ENCODE assay signal across 25 cellular contexts in the genomic region with DNA sequence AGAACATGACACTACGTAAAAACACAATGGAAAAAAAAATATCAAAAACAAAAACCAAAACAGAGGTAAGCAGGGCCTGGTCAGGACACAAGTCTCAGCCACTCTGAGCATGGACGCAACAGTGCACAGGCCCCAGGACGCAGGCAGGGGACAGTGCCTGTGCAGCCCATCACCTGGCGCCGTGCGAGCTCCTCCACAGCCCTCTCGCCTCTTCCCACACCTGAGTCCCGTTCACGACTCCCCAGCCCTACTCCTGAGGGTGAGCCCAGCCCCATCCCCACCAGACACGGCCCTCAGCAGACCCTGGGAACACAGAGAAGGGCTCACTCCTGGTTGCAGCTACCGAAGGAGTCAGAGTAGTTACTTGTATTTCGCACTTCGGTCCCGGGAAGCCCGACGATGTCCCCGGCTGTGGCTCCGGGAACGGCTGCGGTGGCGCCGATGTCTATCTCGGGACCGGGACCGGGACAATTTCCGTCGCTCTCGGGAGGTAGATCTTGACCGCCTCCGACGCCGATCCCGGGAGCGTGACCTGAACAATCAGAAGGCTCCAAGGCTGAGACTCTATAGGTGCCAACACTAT. TPM values are rescaled to one million over a fixed set of nuclear protein-coding genes. Genes with fewer than 3 reads are reported as not detected.
DNase-seq lines count a peak whose midpoint lies in the region; ATAC-seq, FAIRE-seq and TF ChIP-seq lines count a peak whose summit lies in the region.
"Had no signal": no experiment of that assay in that cellular context is flagged by ENCODE, and none has a peak within 500 bp of the region (broad histone marks: within the 10 kb centered on the region; RNA-seq: fewer than 3 reads in every experiment).

No MANE protein-coding gene starts in this region.

- H3K9me3 ChIP-seq in GM12878 (replicated peaks; ENCODE audit: control insufficient read depth, insufficient read depth, low read length), result no peaks in the 10 kb centered on the region
- H3K9me3 ChIP-seq in lower lobe of right lung, result no peaks in the 10 kb centered on the region
- no peaks in the 10 kb centered on the region for H3K9me3 ChIP-seq in upper lobe of left lung
- H3K9me3 ChIP-seq: BE2C had no signal

- H3K4me2 ChIP-seq in GM12878 (ENCODE audit: control insufficient read depth, insufficient read depth), result no peak overlapping the region
- H3K4me2 ChIP-seq: KMS-11 had no signal

- ATAC-seq in GM12878 (no peak), lower lobe of right lung (peak; percentile 22 to 27), upper lobe of left lung (ENCODE audit: low FRiP score in 2 of 2) (peak; percentile 12 to 44), GM18498 (IDR thresholded peaks at IDR 0.05; ENCODE audit: unreplicated experiment) (no peak)
- ATAC-seq: PC-3 had no signal

- H3K36me3 ChIP-seq in H7 (replicated peaks; ENCODE audit: control insufficient read depth, insufficient read depth, low read length) (peaks cover 40% of the 10 kb centered on the region), GM12878 (ENCODE audit: control insufficient read depth in 2 of 2, insufficient read depth in 2 of 2, low read length in 1 of 2) (peaks cover 17 to 23% of the 10 kb centered on the region in 2 experiments), lower lobe of right lung (peaks cover 76% of the 10 kb centered on the region), upper lobe of left lung (peaks cover 41 to 76% (median 74%) of the 10 kb centered on the region in 4 donors)

- TF ChIP-seq RAD21 in GM12878 (IDR thresholded peaks at IDR 0.05; ENCODE audit: insufficient read depth, low read depth, low read length), result no peak

- DNase-seq in H7 (peak; percentile 47), GM12878 (ENCODE audit: low read depth, low spot score) (no peak), lower lobe of right lung (no peak), upper lobe of left lung (peak in 1 of 2 donors; percentile 81), globus pallidus (ENCODE audit: low spot score) (no peak), EL (no peak)
- DNase-seq: BE2C, H9, HFFc6, MV-4-11, NCI-H1694, NCI-H2081 treated with DMSO at 0.1 percent for 48 hours, NCI-H2171 treated with DMSO at 0.1 percent for 48 hours, NCI-H524 treated with DMSO at 0.1 percent for 48 hours, NCI-H82, PC-3, SHP77, SW 1271 had no signal

- CTCF ChIA-PET in GM12878 (lab: Yijun Ruan, JAX), result interaction anchor here (1.5 to 1.6 kb wide), 2 partner anchors 82 to 171 kb away, joined by 3 to 5 read pairs; no protein-coding TSS in a partner anchor

- intact Hi-C loops in GM12878 (cut with micrococcal nuclease; ENCODE audit: unreplicated experiment) (no loop called here), lower lobe of right lung (cut with DNase I) (no loop called here)

- H3K4me3 ChIP-seq in H7 (ENCODE audit: insufficient read depth, low read depth, low read length) (no peak overlapping the region), GM12878 (no peak overlapping the region), lower lobe of right lung (no peak overlapping the region), upper lobe of left lung (no peak overlapping the region)
- H3K4me3 ChIP-seq: SK-N-MC had no signal

- H3K4me1 ChIP-seq in GM12878 (ENCODE audit: control insufficient read depth, insufficient read depth, low read length), result no peaks in the 10 kb centered on the region
- no peaks in the 10 kb centered on the region for H3K4me1 ChIP-seq in lower lobe of right lung
- no peaks in the 10 kb centered on the region for H3K4me1 ChIP-seq in upper lobe of left lung
- H3K4me1 ChIP-seq: BE2C had no signal

- no peaks in the 10 kb centered on the region for H4K20me1 ChIP-seq in GM12878 (ENCODE audit: control insufficient read depth, insufficient read depth)

- TF ChIP-seq POLR2A in GM12878 (IDR thresholded peaks at IDR 0.05; ENCODE audit: low read depth, low read length) (peak; percentile 47; the same call in 1 of the 2 replicates), upper lobe of left lung (IDR thresholded peaks at IDR 0.05) (no peak)

- in situ Hi-C loops in GM12878 (cut with MboI), result no loop called here

- TSS peak; percentile 43 for BruUV-seq in GM12878 (replicated peaks; lab: Mats Ljungman, UMichigan)

- no peak for TF ChIP-seq CTCF in GM12878 (IDR thresholded peaks at IDR 0.05 in 2 of 3, conservative IDR thresholded peaks at IDR 0.05 in 1 of 3; ENCODE audit: control insufficient read depth in 2 of 3, extremely low read depth in 1 of 3, insufficient read depth in 1 of 3, low read depth in 3 of 3, low read length in 3 of 3)
- no peak for TF ChIP-seq CTCF in lower lobe of right lung (IDR thresholded peaks at IDR 0.05)
- no peak for TF ChIP-seq CTCF in upper lobe of left lung (IDR thresholded peaks at IDR 0.05)

- no peak overlapping the region for H2AFZ ChIP-seq in GM12878 (ENCODE audit: control insufficient read depth, low read depth, low read length)

- H3K27me3 ChIP-seq in H7 (ENCODE audit: control insufficient read depth, insufficient read depth, low read length), result no peaks in the 10 kb centered on the region
- no peaks in the 10 kb centered on the region for H3K27me3 ChIP-seq in GM12878 (replicated peaks in 1 of 2; ENCODE audit: control insufficient read depth in 2 of 2, insufficient read depth in 2 of 2, low read length in 1 of 2)
- no peaks in the 10 kb centered on the region for H3K27me3 ChIP-seq in lower lobe of right lung (ENCODE audit: low read depth)
- no peaks in the 10 kb centered on the region for H3K27me3 ChIP-seq in upper lobe of left lung
- H3K27me3 ChIP-seq: BE2C had no signal

- H3K9ac ChIP-seq in GM12878 (ENCODE audit: control insufficient read depth, insufficient read depth, low read length), result no peak overlapping the region
- H3K9ac ChIP-seq: KMS-11 had no signal

- FAIRE-seq in GM12878 (lab: Jason Lieb, UNC), result no peak

- TF ChIP-seq EP300 in GM12878 (IDR thresholded peaks at IDR 0.05; ENCODE audit: borderline replicate concordance in 1 of 2, control insufficient read depth in 1 of 2, low read depth in 2 of 2, low read length in 2 of 2) (no peak), upper lobe of left lung (IDR thresholded peaks at IDR 0.05) (no peak)

- POLR2A ChIA-PET in GM12878 (lab: Charles Lee), result no interaction called here

- RAD21 ChIA-PET in GM12878 (lab: Charles Lee; ENCODE audit: unreplicated experiment), result no interaction called here

- WGBS in GM12878 (ENCODE audit: insufficient coverage, insufficient replicate concordance, low lambda C conversion rate, missing lambda C conversion rate), result 97% methylated on average over 34 of the region's 34 CpGs
- WGBS in upper lobe of left lung, 2 donors, result 95 to 96% methylated on average over 24 to 34 of the region's 34 CpGs

- H3K79me2 ChIP-seq in GM12878 (ENCODE audit: control insufficient read depth, insufficient read depth, low read length), result no peaks in the 10 kb centered on the region

- SMC1A ChIA-PET in GM12878 (lab: Charles Lee; ENCODE audit: uncharacterized antibody, unreplicated experiment), result interaction anchor here (0.6 to 0.7 kb wide), 2 partner anchors 39 to 93 kb away, joined by 3 read pairs; no protein-coding TSS in a partner anchor

- H3K27ac ChIP-seq in GM12878 (ENCODE audit: control insufficient read depth, insufficient read depth) (no peak overlapping the region), lower lobe of right lung (no peak overlapping the region), upper lobe of left lung (no peak overlapping the region)
- H3K27ac ChIP-seq: HL-60, KMS-11, SK-N-MC had no signal

RNA-seq across cellular contexts. Expression of a gene that starts 9.4 kb away (rescaled TPM):
- 0.59 and 1.6 TPM in 2 replicates for total RNA-seq in H7 (2014; rRNA removed; shearing (Covaris generic))
- total RNA-seq in GM12878 (2013; cell fraction: nucleolus; rRNA removed), result not detected in 2 replicates
- total RNA-seq in GM12878 (2014; rRNA removed) (not detected in 2 replicates), GM12878 (2014; rRNA removed; fragmentation: Illumina TruSeq; extraction: Trizol) (not detected in 2 replicates), GM12878 (2021) (not detected in 2 replicates), lower lobe of right lung (not detected), upper lobe of left lung (not detected)
- polyA plus RNA-seq in GM12878 (2011; ENCODE audit: low read depth), result not detected
- polyA plus RNA-seq in GM12878 (2011; rRNA removed) (not detected in 2 replicates), GM12878 (2014; fragmentation: Illumina TruSeq; extraction: Trizol) (not detected in 2 replicates), GM12878 (2014; fragmentation: Nextera tagmentation; extraction: Ambion mirVana) (not detected), GM12878 (2014; rRNA removed) (not detected in 2 replicates), GM12878 (2016; fragmentation: Nextera tagmentation; extraction: Ambion mirVana) (not detected)
- 0.18 TPM in 1 of 2 replicates, not detected in the other for polyA plus RNA-seq in GM12878 (2011; cell fraction: cytosol; rRNA removed)
- polyA plus RNA-seq in GM12878 (2011; cell fraction: nucleus; rRNA removed), result not detected in 2 replicates
- polyA plus RNA-seq in GM12878 (2012), result not detected in 2 replicates
- not detected in 2 replicates for polyA minus RNA-seq in GM12878 (2011; rRNA and poly(A)+ RNA removed)
- not detected in 2 replicates for polyA minus RNA-seq in GM12878 (2011; cell fraction: cytosol; rRNA and poly(A)+ RNA removed)
- polyA minus RNA-seq in GM12878 (2011; cell fraction: nucleus; rRNA and poly(A)+ RNA removed), result not detected in 2 replicates
- total RNA-seq: PC-3, RPMI7951 had no signal

RNA-seq across cellular contexts. Expression of a gene that starts 13.2 kb away (rescaled TPM):
- not detected in 2 replicates for total RNA-seq in H7 (2014; rRNA removed; shearing (Covaris generic))
- not detected in 2 replicates for total RNA-seq in GM12878 (2013; cell fraction: nucleolus; rRNA removed)
- total RNA-seq in GM12878 (2014; rRNA removed) (0.28 TPM in 1 of 2 replicates, not detected in the other), GM12878 (2014; rRNA removed; fragmentation: Illumina TruSeq; extraction: Trizol) (not detected in 2 replicates), GM12878 (2021) (1.9 and 2.4 TPM in 2 replicates), lower lobe of right lung (217 TPM), upper lobe of left lung (100 to 1,000 TPM in 3 of 6 donors, 10 to 100 TPM in 2, not detected in 1; 52.7 to 591 (median 286) TPM)
- polyA plus RNA-seq in GM12878 (2011; ENCODE audit: low read depth), result not detected
- polyA plus RNA-seq in GM12878 (2011; rRNA removed) (0.63 and 3.5 TPM in 2 replicates), GM12878 (2014; fragmentation: Illumina TruSeq; extraction: Trizol) (not detected in 2 replicates), GM12878 (2014; fragmentation: Nextera tagmentation; extraction: Ambion mirVana) (under 1 TPM in 1 of 2 experiments, not detected in 1; 0.33 TPM), GM12878 (2014; rRNA removed) (0.32 and 0.83 TPM in 2 replicates), GM12878 (2016; fragmentation: Nextera tagmentation; extraction: Ambion mirVana) (not detected)
- 13.0 and 16.9 TPM in 2 replicates for polyA plus RNA-seq in GM12878 (2011; cell fraction: cytosol; rRNA removed)
- 10.8 and 15.8 TPM in 2 replicates for polyA plus RNA-seq in GM12878 (2011; cell fraction: nucleus; rRNA removed)
- 1.2 TPM in 1 of 2 replicates, not detected in the other for polyA plus RNA-seq in GM12878 (2012)
- 4.2 and 6.9 TPM in 2 replicates for polyA minus RNA-seq in GM12878 (2011; rRNA and poly(A)+ RNA removed)
- 10.0 TPM in 1 of 2 replicates, not detected in the other for polyA minus RNA-seq in GM12878 (2011; cell fraction: cytosol; rRNA and poly(A)+ RNA removed)
- polyA minus RNA-seq in GM12878 (2011; cell fraction: nucleus; rRNA and poly(A)+ RNA removed), result 2.4 and 3.0 TPM in 2 replicates
- total RNA-seq: HFFc6, HT1080, PC-3, RPMI7951 had no signal

RNA-seq across cellular contexts. Expression of a gene that starts 17.0 kb away (rescaled TPM):
- not detected in 2 replicates for total RNA-seq in H7 (2014; rRNA removed; shearing (Covaris generic))
- not detected in 2 replicates for total RNA-seq in GM12878 (2013; cell fraction: nucleolus; rRNA removed)
- total RNA-seq in GM12878 (2014; rRNA removed) (not detected in 2 replicates), GM12878 (2014; rRNA removed; fragmentation: Illumina TruSeq; extraction: Trizol) (not detected in 2 replicates), GM12878 (2021) (0.48 and 0.92 TPM in 2 replicates), lower lobe of right lung (232 TPM), upper lobe of left lung (1,000 to 10,000 TPM in 1 of 6 donors, 100 to 1,000 TPM in 3, 10 to 100 TPM in 2; 40.1 to 1,032 (median 301) TPM)
- polyA plus RNA-seq in GM12878 (2011; ENCODE audit: low read depth), result not detected
- polyA plus RNA-seq in GM12878 (2011; rRNA removed) (0.30 TPM in 1 of 2 replicates, not detected in the other), GM12878 (2014; fragmentation: Illumina TruSeq; extraction: Trizol) (not detected in 2 replicates), GM12878 (2014; fragmentation: Nextera tagmentation; extraction: Ambion mirVana) (not detected), GM12878 (2014; rRNA removed) (0.25 TPM in 1 of 2 replicates, not detected in the other), GM12878 (2016; fragmentation: Nextera tagmentation; extraction: Ambion mirVana) (under 1 TPM in 1 of 2 experiments, not detected in 1; 0.96 TPM)
- polyA plus RNA-seq in GM12878 (2011; cell fraction: cytosol; rRNA removed), result 0.88 and 1.3 TPM in 2 replicates
- 1.6 and 2.2 TPM in 2 replicates for polyA plus RNA-seq in GM12878 (2011; cell fraction: nucleus; rRNA removed)
- polyA plus RNA-seq in GM12878 (2012), result 0.66 TPM in 1 of 2 replicates, not detected in the other
- polyA minus RNA-seq in GM12878 (2011; rRNA and poly(A)+ RNA removed), result not detected in 2 replicates
- 8.8 TPM in 1 of 2 replicates, not detected in the other for polyA minus RNA-seq in GM12878 (2011; cell fraction: cytosol; rRNA and poly(A)+ RNA removed)
- 2.3 TPM in 1 of 2 replicates, not detected in the other for polyA minus RNA-seq in GM12878 (2011; cell fraction: nucleus; rRNA and poly(A)+ RNA removed)
- total RNA-seq: H9, HFFc6, HT1080, PC-3, RPMI7951 had no signal

RNA-seq across cellular contexts. Expression of a gene that starts 23.9 kb away (rescaled TPM):
- not detected in 2 replicates for total RNA-seq in H7 (2014; rRNA removed; shearing (Covaris generic))
- total RNA-seq in GM12878 (2013; cell fraction: nucleolus; rRNA removed), result not detected in 2 replicates
- not detected in 2 replicates for total RNA-seq in GM12878 (2014; rRNA removed)
- not detected in 2 replicates for total RNA-seq in GM12878 (2014; rRNA removed; fragmentation: Illumina TruSeq; extraction: Trizol)
- not detected in 2 replicates for total RNA-seq in GM12878 (2021)
- not detected for polyA plus RNA-seq in GM12878 (2011; ENCODE audit: low read depth)
- polyA plus RNA-seq in GM12878 (2011; rRNA removed), result not detected in 2 replicates
- polyA plus RNA-seq in GM12878 (2011; cell fraction: cytosol; rRNA removed), result not detected in 2 replicates
- not detected in 2 replicates for polyA plus RNA-seq in GM12878 (2011; cell fraction: nucleus; rRNA removed)
- not detected in 2 replicates for polyA plus RNA-seq in GM12878 (2012)
- polyA plus RNA-seq in GM12878 (2014; fragmentation: Illumina TruSeq; extraction: Trizol), result not detected in 2 replicates
- not detected for polyA plus RNA-seq in GM12878 (2014; fragmentation: Nextera tagmentation; extraction: Ambion mirVana)
- polyA plus RNA-seq in GM12878 (2014; rRNA removed), result 0.23 TPM in 1 of 2 replicates, not detected in the other
- not detected for polyA plus RNA-seq in GM12878 (2016; fragmentation: Nextera tagmentation; extraction: Ambion mirVana)
- not detected in 2 replicates for polyA minus RNA-seq in GM12878 (2011; rRNA and poly(A)+ RNA removed)
- not detected in 2 replicates for polyA minus RNA-seq in GM12878 (2011; cell fraction: cytosol; rRNA and poly(A)+ RNA removed)
- not detected in 2 replicates for polyA minus RNA-seq in GM12878 (2011; cell fraction: nucleus; rRNA and poly(A)+ RNA removed)
- not detected for total RNA-seq in lower lobe of right lung
- total RNA-seq in upper lobe of left lung, result 1 to 10 TPM in 1 of 6 donors, not detected in 5; 1.7 TPM
- total RNA-seq: A673, H9, HFFc6, HT1080, PC-3, RPMI7951 had no signal

RNA-seq across cellular contexts. Expression of a gene that starts 37.3 kb away (rescaled TPM):
- not detected in 2 replicates for total RNA-seq in H7 (2014; rRNA removed; shearing (Covaris generic))
- not detected in 2 replicates for total RNA-seq in GM12878 (2013; cell fraction: nucleolus; rRNA removed)
- total RNA-seq in GM12878 (2014; rRNA removed), result not detected in 2 replicates
- not detected in 2 replicates for total RNA-seq in GM12878 (2014; rRNA removed; fragmentation: Illumina TruSeq; extraction: Trizol)
- 0.49 TPM in 1 of 2 replicates, not detected in the other for total RNA-seq in GM12878 (2021)
- polyA plus RNA-seq in GM12878 (2011; ENCODE audit: low read depth), result not detected
- not detected in 2 replicates for polyA plus RNA-seq in GM12878 (2011; rRNA removed)
- polyA plus RNA-seq in GM12878 (2011; cell fraction: cytosol; rRNA removed), result 0.13 TPM in 1 of 2 replicates, not detected in the other
- 0.28 TPM in 1 of 2 replicates, not detected in the other for polyA plus RNA-seq in GM12878 (2011; cell fraction: nucleus; rRNA removed)
- polyA plus RNA-seq in GM12878 (2012), result not detected in 2 replicates
- polyA plus RNA-seq in GM12878 (2014; fragmentation: Illumina TruSeq; extraction: Trizol), result not detected in 2 replicates
- not detected for polyA plus RNA-seq in GM12878 (2014; fragmentation: Nextera tagmentation; extraction: Ambion mirVana)
- not detected in 2 replicates for polyA plus RNA-seq in GM12878 (2014; rRNA removed)
- polyA plus RNA-seq in GM12878 (2016; fragmentation: Nextera tagmentation; extraction: Ambion mirVana), result not detected
- polyA minus RNA-seq in GM12878 (2011; rRNA and poly(A)+ RNA removed), result not detected in 2 replicates
- 1.4 TPM in 1 of 2 replicates, not detected in the other for polyA minus RNA-seq in GM12878 (2011; cell fraction: cytosol; rRNA and poly(A)+ RNA removed)
- not detected in 2 replicates for polyA minus RNA-seq in GM12878 (2011; cell fraction: nucleus; rRNA and poly(A)+ RNA removed)
- not detected for total RNA-seq in lower lobe of right lung
- total RNA-seq in upper lobe of left lung, result 1 to 10 TPM in 2 of 6 donors, not detected in 4; 1.1 to 1.2 TPM
- total RNA-seq: A673, H9, HFFc6, HT1080, PC-3, RPMI7951 had no signal

Comparison
In these comparisons a context has a peak if more than half of its experiments do, and no peak if none do; other contexts are left out.
1. ATAC-seq: peak in lower lobe of right lung (2 of 2) and upper lobe of left lung (2 of 2); none in GM12878 (single experiment) and GM18498 (single experiment).